In the genomic region with DNA sequence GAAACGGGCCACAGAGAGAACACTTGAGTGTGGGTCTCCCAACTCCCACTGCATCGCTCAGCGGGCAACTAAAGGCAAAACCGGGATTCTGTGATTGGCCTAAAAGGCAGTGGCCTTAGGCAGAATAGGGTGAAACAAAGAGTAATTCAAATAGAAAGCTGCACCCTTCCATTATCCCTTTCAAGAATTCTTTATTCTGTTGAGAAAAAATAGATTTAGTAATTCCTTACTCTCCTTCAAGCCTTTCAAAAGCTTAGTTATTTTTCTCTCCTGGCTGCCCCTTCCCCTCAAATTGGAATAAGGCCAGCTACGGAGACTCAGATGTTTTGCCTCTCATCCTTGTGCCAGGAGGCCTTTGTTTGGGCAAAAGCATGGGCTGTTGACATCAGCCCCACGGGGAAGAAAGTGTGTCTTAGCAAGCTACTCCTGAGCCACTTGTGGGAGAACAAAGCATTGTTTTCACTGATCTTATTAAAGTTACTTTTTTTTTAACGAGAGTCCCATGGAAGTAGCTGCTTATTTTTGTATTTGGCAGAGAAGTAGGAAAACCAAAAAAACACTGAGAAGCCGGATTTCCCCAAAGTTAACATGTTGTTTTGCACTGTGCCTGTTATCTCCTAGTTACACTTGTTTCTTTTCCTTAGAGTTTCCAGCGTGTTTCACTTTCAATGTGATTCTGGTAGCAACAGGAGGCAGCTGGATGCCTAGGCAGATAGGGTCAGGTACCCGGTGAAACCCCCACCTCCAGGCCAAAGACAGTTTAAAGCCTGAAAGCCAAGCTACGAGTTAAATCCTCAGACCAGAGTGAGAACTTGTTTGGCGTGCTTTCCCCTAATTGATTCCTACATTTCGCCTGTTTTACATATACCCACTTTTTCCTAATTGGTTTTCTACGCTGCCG, we compare ENCODE assay signal across 8 cellular contexts. TPM values are rescaled to one million over a fixed set of nuclear protein-coding genes. Genes with fewer than 3 reads are reported as not detected.
DNase-seq lines count a peak whose midpoint lies in the region; ATAC-seq and TF ChIP-seq lines count a peak whose summit lies in the region.

No MANE protein-coding gene starts in this region.

- H3K27ac Mint-ChIP-seq in activated CD4-positive, alpha-beta memory T cell treated with anti-CD3 and anti-CD28 coated beads for 36 hours: peak overlapping the region; percentile 97

- DNase-seq in Karpas-422 (peak; percentile 59), left ventricle myocardium inferior (no peak), sciatic nerve (ENCODE audit: low spot score) (no peak), islet precursor cell (no peak), HK-2 (ENCODE audit: unreplicated experiment) (no peak), NCI-H1694 treated with DMSO at 0.1 percent for 48 hours (lab: John Stamatoyannopoulos, UW) (no peak)
- peak; percentile 29 for DNase-seq in activated CD4-positive, alpha-beta memory T cell treated with anti-CD3 and anti-CD28 coated beads for 36 hours

- H4K20me1 ChIP-seq in Karpas-422 (ENCODE audit: insufficient read depth, low read depth, low read length): peaks cover 34% of the 10 kb centered on the region

- H3K9me3 Mint-ChIP-seq in activated CD4-positive, alpha-beta memory T cell treated with anti-CD3 and anti-CD28 coated beads for 36 hours: no peaks in the 10 kb centered on the region

- POLR2A ChIA-PET in activated CD4-positive, alpha-beta memory T cell treated with anti-CD3 and anti-CD28 coated beads for 36 hours (lab: Charles Lee): interaction anchor here (0.8 to 3.8 kb wide), 14 partner anchors 16 to 207 kb away, joined by 3 to 21 read pairs (median 5); a partner anchor contains a TSS

- TF ChIP-seq CTCF in left ventricle myocardium inferior (IDR thresholded peaks at IDR 0.05; ENCODE audit: borderline replicate concordance): no peak

- H3K4me1 Mint-ChIP-seq in activated CD4-positive, alpha-beta memory T cell treated with anti-CD3 and anti-CD28 coated beads for 36 hours (ENCODE audit: low read depth): peaks cover 53% of the 10 kb centered on the region

- H3K36me3 ChIP-seq in Karpas-422 (ENCODE audit: insufficient read depth, low read length) (peaks cover 30% of the 10 kb centered on the region), left ventricle myocardium inferior (no peaks in the 10 kb centered on the region)

- intact Hi-C loops in activated CD4-positive, alpha-beta memory T cell treated with anti-CD3 and anti-CD28 coated beads for 36 hours (cut with micrococcal nuclease): loop anchor here (1.0 to 10.0 kb wide), 6 partner anchors 21 to 232 kb away; a partner anchor contains a TSS
- intact Hi-C loops in left ventricle myocardium inferior (cut with micrococcal nuclease): loop anchor here (5.0 kb wide), 1 partner anchor 45 kb away; no protein-coding TSS in a partner anchor
- intact Hi-C loops in sciatic nerve (cut with DNase I): no loop called here

- no peaks in the 10 kb centered on the region for H3K9me2 ChIP-seq in Karpas-422 (replicated peaks; ENCODE audit: insufficient read depth, low read length)

- ATAC-seq in sciatic nerve (peak; percentile 44), GM21737 (IDR thresholded peaks at IDR 0.05; ENCODE audit: unreplicated experiment) (no peak)

- peaks cover 44% of the 10 kb centered on the region for H3K4me1 ChIP-seq in Karpas-422 (ENCODE audit: low read length)
- H3K4me1 ChIP-seq in left ventricle myocardium inferior: peaks cover 75% of the 10 kb centered on the region

- H3K27ac ChIP-seq in Karpas-422 (ENCODE audit: low read length): peak overlapping the region; percentile 81
- H3K27ac ChIP-seq in left ventricle myocardium inferior (replicated peaks): peak overlapping the region; percentile 98

- peak overlapping the region; percentile 83 for H3K4me2 ChIP-seq in Karpas-422 (ENCODE audit: low read depth, low read length, poor library complexity, severe bottlenecking)

- no peak overlapping the region for H2AFZ ChIP-seq in Karpas-422 (ENCODE audit: low read length)

- H3K4me3 ChIP-seq in Karpas-422 (ENCODE audit: low read length) (peak overlapping the region; percentile 76), left ventricle myocardium inferior (peak overlapping the region; percentile 92)

- H3K9me3 ChIP-seq in Karpas-422 (ENCODE audit: low read length) (no peaks in the 10 kb centered on the region), left ventricle myocardium inferior (replicated peaks) (no peaks in the 10 kb centered on the region)

- H3K36me3 Mint-ChIP-seq in activated CD4-positive, alpha-beta memory T cell treated with anti-CD3 and anti-CD28 coated beads for 36 hours: peaks cover 39% of the 10 kb centered on the region

- no peaks in the 10 kb centered on the region for H3K27me3 Mint-ChIP-seq in activated CD4-positive, alpha-beta memory T cell treated with anti-CD3 and anti-CD28 coated beads for 36 hours

- CTCF ChIA-PET in activated CD4-positive, alpha-beta memory T cell treated with anti-CD3 and anti-CD28 coated beads for 36 hours (lab: Charles Lee): interaction anchor here (0.6 to 3.3 kb wide), 23 partner anchors 8 to 807 kb away, joined by 3 to 35 read pairs (median 4); a partner anchor contains a TSS

- H3K9ac ChIP-seq in Karpas-422 (ENCODE audit: low read length): peak overlapping the region; percentile 95

- H3K27me3 ChIP-seq in Karpas-422 (ENCODE audit: low read length): no peaks in the 10 kb centered on the region
- H3K27me3 ChIP-seq in left ventricle myocardium inferior (ENCODE audit: low read depth): no peaks in the 10 kb centered on the region

- H3K79me2 ChIP-seq in Karpas-422 (ENCODE audit: low read length): peaks cover 70% of the 10 kb centered on the region

- peak overlapping the region; percentile 88 for H3K4me3 Mint-ChIP-seq in activated CD4-positive, alpha-beta memory T cell treated with anti-CD3 and anti-CD28 coated beads for 36 hours

RNA-seq across cellular contexts. Expression of a gene that starts 2.2 kb away (rescaled TPM):
- 304 and 416 TPM in 2 replicates for total RNA-seq in Karpas-422 (2014; rRNA removed; shearing (Covaris generic); ENCODE audit: low replicate concordance)
- 100 to 1,000 TPM in 1 of 2 experiments, 10 to 100 TPM in 1; 99.9 to 113 TPM for total RNA-seq in activated CD4-positive, alpha-beta memory T cell treated with anti-CD3 and anti-CD28 coated beads for 36 hours
- total RNA-seq in left ventricle myocardium inferior (84.3 TPM), sciatic nerve (62.6 TPM)

Comparison
In these comparisons a context has a peak if more than half of its experiments do, and no peak if none do; other contexts are left out.
1. DNase-seq: peak in Karpas-422 (single experiment) and activated CD4-positive, alpha-beta memory T cell treated with anti-CD3 and anti-CD28 coated beads for 36 hours (single experiment); none in left ventricle myocardium inferior (single experiment), sciatic nerve (single experiment), islet precursor cell (single experiment), HK-2 (single experiment) and NCI-H1694 treated with DMSO at 0.1 percent for 48 hours (single experiment).